ENCODE assay signal across 12 cellular contexts in genomic region chr7:5541087-5541992, GRCh38. TPM values are rescaled to one million over a fixed set of nuclear protein-coding genes. Genes with fewer than 3 reads are reported as not detected.
DNase-seq lines count a peak whose midpoint lies in the region; ATAC-seq and TF ChIP-seq lines count a peak whose summit lies in the region.
"Had no signal": no experiment of that assay in that cellular context is flagged by ENCODE, and none has a peak within 500 bp of the region (broad histone marks: within the 10 kb centered on the region; RNA-seq: fewer than 3 reads in every experiment).

No MANE protein-coding gene starts in this region.

- H3K27me3 Mint-ChIP-seq in activated B cell treated with CpG ODN at 0.5 μM for 24 hours: no peaks in the 10 kb centered on the region
- H3K27me3 Mint-ChIP-seq in activated CD8-positive, alpha-beta T cell treated with anti-CD3 and anti-CD28 coated beads, Interleukin-2, amount 10 ng/mL, durations not matched to agents 7 days and 5 days (ENCODE audit: low read depth): no peaks in the 10 kb centered on the region

- peak overlapping the region; percentile 86 for H3K27ac Mint-ChIP-seq in activated B cell treated with CpG ODN at 0.5 μM for 24 hours
- H3K27ac Mint-ChIP-seq in activated CD8-positive, alpha-beta T cell treated with anti-CD3 and anti-CD28 coated beads, Interleukin-2, amount 10 ng/mL, durations not matched to agents 7 days and 5 days: no peak overlapping the region
- H3K27ac Mint-ChIP-seq: T-helper 2 cell treated with Interferon-gamma antibody and Interleukin-4, amounts not matched to agents 5 μg/mL and 100 μg/mL, for 36 hours had no signal

- POLR2A ChIA-PET in activated B cell treated with CpG ODN at 0.5 μM for 24 hours (lab: Charles Lee): interaction anchor here (0.5 to 6.5 kb wide), 5 partner anchors 17 to 321 kb away, joined by 3 to 66 read pairs (median 4); no protein-coding TSS in a partner anchor
- POLR2A ChIA-PET in activated CD8-positive, alpha-beta T cell treated with anti-CD3 and anti-CD28 coated beads, Interleukin-2, amount 10 ng/mL, durations not matched to agents 7 days and 5 days (lab: Charles Lee): interaction anchor here (0.6 kb wide), 2 partner anchors 13 to 25 kb away, joined by 3 to 4 read pairs; no protein-coding TSS in a partner anchor

- intact Hi-C loops in activated B cell treated with CpG ODN at 0.5 μM for 24 hours (cut with micrococcal nuclease): loop anchor here (1.0 kb wide), 1 partner anchor 8 kb away; no protein-coding TSS in a partner anchor

- H3K9me3 Mint-ChIP-seq in activated B cell treated with CpG ODN at 0.5 μM for 24 hours: no peaks in the 10 kb centered on the region
- no peaks in the 10 kb centered on the region for H3K9me3 Mint-ChIP-seq in activated CD8-positive, alpha-beta T cell treated with anti-CD3 and anti-CD28 coated beads, Interleukin-2, amount 10 ng/mL, durations not matched to agents 7 days and 5 days (ENCODE audit: insufficient read depth)
- H3K9me3 Mint-ChIP-seq: activated T-cell treated with anti-CD3 and anti-CD28 coated beads, Interleukin-2, amount 50 U/mL, for 4 hours; T-helper 2 cell treated with Interferon-gamma antibody and Interleukin-4, amounts not matched to agents 5 μg/mL and 100 μg/mL, for 36 hours had no signal

- DNase-seq in GM10266 (ENCODE audit: extremely low spot score) (peak; percentile 51), activated B cell treated with CpG ODN at 0.5 μM for 24 hours (peak; percentile 50), H4 (ENCODE audit: low spot score) (no peak), GF-D8 (lab: John Stamatoyannopoulos, UW) (no peak)
- no peak for DNase-seq in activated CD8-positive, alpha-beta T cell treated with anti-CD3 and anti-CD28 coated beads, Interleukin-2, amount 10 ng/mL, durations not matched to agents 7 days and 5 days
- DNase-seq: activated T-cell treated with anti-CD3 and anti-CD28 coated beads, Interleukin-2, amount 50 U/mL, for 4 hours; heart left ventricle; NCI-H446 had no signal

- no peak for TF ChIP-seq CTCF in GM10266 (IDR thresholded peaks at IDR 0.05; ENCODE audit: control insufficient read depth, insufficient read depth, low read depth, missing control alignments)
- no peak for TF ChIP-seq CTCF in activated B cell treated with CpG ODN at 0.5 μM for 24 hours (IDR thresholded peaks at IDR 0.05)

- peak overlapping the region; percentile 68 for H3K4me3 Mint-ChIP-seq in activated B cell treated with CpG ODN at 0.5 μM for 24 hours
- no peak overlapping the region for H3K4me3 Mint-ChIP-seq in activated CD8-positive, alpha-beta T cell treated with anti-CD3 and anti-CD28 coated beads, Interleukin-2, amount 10 ng/mL, durations not matched to agents 7 days and 5 days
- H3K4me3 Mint-ChIP-seq: activated T-cell treated with anti-CD3 and anti-CD28 coated beads, Interleukin-2, amount 50 U/mL, for 4 hours; T-helper 2 cell treated with Interferon-gamma antibody and Interleukin-4, amounts not matched to agents 5 μg/mL and 100 μg/mL, for 36 hours had no signal

- H3K4me1 Mint-ChIP-seq in activated B cell treated with CpG ODN at 0.5 μM for 24 hours: peaks cover 30% of the 10 kb centered on the region
- peaks cover 19% of the 10 kb centered on the region for H3K4me1 Mint-ChIP-seq in activated CD8-positive, alpha-beta T cell treated with anti-CD3 and anti-CD28 coated beads, Interleukin-2, amount 10 ng/mL, durations not matched to agents 7 days and 5 days (ENCODE audit: low read depth)

- no peaks in the 10 kb centered on the region for H3K36me3 Mint-ChIP-seq in activated B cell treated with CpG ODN at 0.5 μM for 24 hours (ENCODE audit: low read depth)
- H3K36me3 Mint-ChIP-seq in activated CD8-positive, alpha-beta T cell treated with anti-CD3 and anti-CD28 coated beads, Interleukin-2, amount 10 ng/mL, durations not matched to agents 7 days and 5 days (ENCODE audit: low read depth): no peaks in the 10 kb centered on the region

- CTCF ChIA-PET in activated B cell treated with CpG ODN at 0.5 μM for 24 hours (lab: Charles Lee): interaction anchor here (1.0 to 2.1 kb wide), 2 partner anchors 13 to 137 kb away, joined by 4 read pairs; no protein-coding TSS in a partner anchor
- CTCF ChIA-PET in activated CD8-positive, alpha-beta T cell treated with anti-CD3 and anti-CD28 coated beads, Interleukin-2, amount 10 ng/mL, durations not matched to agents 7 days and 5 days (lab: Charles Lee): no interaction called here

- ATAC-seq in GM19372 (IDR thresholded peaks at IDR 0.05; ENCODE audit: low read depth, unreplicated experiment) (peak; percentile 55), HG02938 (IDR thresholded peaks at IDR 0.05; ENCODE audit: unreplicated experiment) (peak; percentile 55), activated B cell treated with CpG ODN at 0.5 μM for 24 hours (ENCODE audit: low read depth) (peak; percentile 73), HG03469 (IDR thresholded peaks at IDR 0.05; ENCODE audit: unreplicated experiment) (no peak)
- ATAC-seq in activated CD8-positive, alpha-beta T cell treated with anti-CD3 and anti-CD28 coated beads, Interleukin-2, amount 10 ng/mL, durations not matched to agents 7 days and 5 days: no peak
- ATAC-seq: activated T-cell treated with anti-CD3 and anti-CD28 coated beads, Interleukin-2, amount 50 U/mL, for 4 hours had no signal

RNA-seq across cellular contexts. Expression of gene ACTB, which starts 10.9 kb away (rescaled TPM):
- total RNA-seq in activated B cell treated with CpG ODN at 0.5 μM for 24 hours: 9,258 and 9,276 TPM in 2 replicates
- total RNA-seq in H4 (2014; rRNA removed; shearing (Covaris generic)): 4,047 and 4,905 TPM in 2 replicates
- total RNA-seq in activated CD8-positive, alpha-beta T cell treated with anti-CD3 and anti-CD28 coated beads, Interleukin-2, amount 10 ng/mL, durations not matched to agents 7 days and 5 days: over 10,000 TPM; 13,463 to 13,594 TPM

RNA-seq across cellular contexts. Expression of gene FBXL18, which starts 27.7 kb away (rescaled TPM):
- total RNA-seq in activated B cell treated with CpG ODN at 0.5 μM for 24 hours: 11.6 and 12.9 TPM in 2 replicates
- total RNA-seq in H4 (2014; rRNA removed; shearing (Covaris generic)): 7.3 and 8.9 TPM in 2 replicates
- 10 to 100 TPM; 15.6 to 16.0 TPM for total RNA-seq in activated CD8-positive, alpha-beta T cell treated with anti-CD3 and anti-CD28 coated beads, Interleukin-2, amount 10 ng/mL, durations not matched to agents 7 days and 5 days

RNA-seq across cellular contexts. Expression of gene FSCN1, which starts 51.3 kb away (rescaled TPM):
- 2.2 and 4.2 TPM in 2 replicates for total RNA-seq in activated B cell treated with CpG ODN at 0.5 μM for 24 hours
- 173 and 225 TPM in 2 replicates for total RNA-seq in H4 (2014; rRNA removed; shearing (Covaris generic))
- 10 to 100 TPM; 14.3 to 16.2 TPM for total RNA-seq in activated CD8-positive, alpha-beta T cell treated with anti-CD3 and anti-CD28 coated beads, Interleukin-2, amount 10 ng/mL, durations not matched to agents 7 days and 5 days

Comparison
In these comparisons a context has a peak if more than half of its experiments do, and no peak if none do; other contexts are left out.
1. DNase-seq: peak in GM10266 (single experiment) and activated B cell treated with CpG ODN at 0.5 μM for 24 hours (single experiment); none in H4 (single experiment), activated CD8-positive, alpha-beta T cell treated with anti-CD3 and anti-CD28 coated beads, Interleukin-2, amount 10 ng/mL, durations not matched to agents 7 days and 5 days (single experiment) and GF-D8 (single experiment).
2. ATAC-seq: peak in GM19372 (single experiment), HG02938 (single experiment) and activated B cell treated with CpG ODN at 0.5 μM for 24 hours (single experiment); none in HG03469 (single experiment) and activated CD8-positive, alpha-beta T cell treated with anti-CD3 and anti-CD28 coated beads, Interleukin-2, amount 10 ng/mL, durations not matched to agents 7 days and 5 days (single experiment).
3. RNA of gene FSCN1, which starts 51.3 kb away (total RNA-seq): 173 to 225 TPM in H4; 14.3 to 16.2 TPM in activated CD8-positive, alpha-beta T cell treated with anti-CD3 and anti-CD28 coated beads, Interleukin-2, amount 10 ng/mL, durations not matched to agents 7 days and 5 days and 2.2 to 4.2 TPM in activated B cell treated with CpG ODN at 0.5 μM for 24 hours; every median in the first group is over 10 times any median in the second.